Comparison of ENCODE assay signal across 8 cellular contexts in the genomic region with DNA sequence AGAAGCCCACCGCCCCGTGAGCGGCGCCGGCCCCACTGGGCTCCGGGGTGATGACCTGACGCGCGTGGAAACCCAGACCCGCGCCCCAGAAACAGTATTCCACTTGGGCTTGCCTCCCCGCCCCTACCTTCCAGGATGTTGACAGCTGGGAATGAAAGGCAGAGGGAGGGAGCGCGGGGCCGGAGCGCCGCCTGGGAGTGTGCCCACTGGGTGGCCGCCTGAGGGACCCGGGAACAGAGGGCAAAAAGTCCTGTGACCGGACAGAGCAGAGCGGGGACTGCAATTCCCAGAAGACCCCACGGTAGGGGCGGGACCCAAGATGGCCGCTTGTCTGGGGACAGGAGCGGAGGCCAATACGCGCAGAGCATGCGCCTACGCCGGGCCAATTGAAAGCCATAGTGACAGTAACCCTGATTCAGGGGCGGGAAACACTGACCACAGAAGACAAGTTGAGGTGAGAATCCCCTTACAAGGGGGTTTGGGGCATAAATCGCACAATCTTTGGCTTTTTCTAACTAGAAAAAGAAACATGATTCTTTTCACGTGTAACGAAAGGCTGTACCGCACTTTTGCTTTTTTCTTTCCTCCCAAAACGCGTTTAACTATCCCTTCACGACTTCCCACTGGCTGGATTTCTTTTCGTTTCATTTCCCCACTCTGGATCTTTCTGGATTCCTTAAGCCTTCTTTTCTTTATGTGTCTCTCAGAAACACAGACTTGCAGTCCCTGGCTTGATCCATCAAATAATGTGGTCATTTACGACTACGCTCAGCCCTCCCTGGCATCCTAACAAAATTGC. TPM values are rescaled to one million over a fixed set of nuclear protein-coding genes. Genes with fewer than 3 reads are reported as not detected.
A peak's percentile ranks its signal among the peaks of the same experiment; 100 is the strongest.
DNase-seq lines count a peak whose midpoint lies in the region; ATAC-seq and TF ChIP-seq lines count a peak whose summit lies in the region.

A gene (minus strand): TSS at position 279 of the 799 bp plus-strand sequence.

- H3K27me3 Mint-ChIP-seq in activated naive CD8-positive, alpha-beta T cell: peaks cover 1% of the 10 kb centered on the region
- peaks cover 3% of the 10 kb centered on the region for H3K27me3 Mint-ChIP-seq in glutamatergic neuron (ENCODE audit: unreplicated experiment)

- peak within 1 kb of the TSS; percentile 78 to 84 for H3K4me3 ChIP-seq in testis

- intact Hi-C loops in testis (cut with DNase I; ENCODE audit: low total_unique reads): no loop called here

- no peaks in the 10 kb centered on the region for H3K36me3 Mint-ChIP-seq in activated naive CD8-positive, alpha-beta T cell
- H3K36me3 Mint-ChIP-seq in glutamatergic neuron (ENCODE audit: unreplicated experiment): no peaks in the 10 kb centered on the region

- H3K27ac ChIP-seq in testis: peak within 1 kb of the TSS; percentile 78 to 90

- no peak for TF ChIP-seq CTCF in glutamatergic neuron (IDR thresholded peaks at IDR 0.05; ENCODE audit: partially characterized antibody, unreplicated experiment)
- no peak for TF ChIP-seq CTCF in omental fat pad (IDR thresholded peaks at IDR 0.05)
- TF ChIP-seq CTCF in testis (IDR thresholded peaks at IDR 0.05): no peak

- DNase-seq in NCI-H1048 (lab: John Stamatoyannopoulos, UW) (peak; percentile 81), SKM-1 treated with dmso at 0.1 percent for 144 hours (lab: John Stamatoyannopoulos, UW; ENCODE audit: unreplicated experiment) (peak; percentile 87), glutamatergic neuron (peak; percentile 97), omental fat pad (ENCODE audit: low spot score) (peak; percentile 67), testis (peak; percentile 98)

- ATAC-seq in HG02588 (IDR thresholded peaks at IDR 0.05; ENCODE audit: unreplicated experiment): peak; percentile 91
- ATAC-seq in omental fat pad (ENCODE audit: low FRiP score): peak; percentile 100

- no peaks in the 10 kb centered on the region for H3K9me3 Mint-ChIP-seq in activated naive CD8-positive, alpha-beta T cell (ENCODE audit: low read depth)
- H3K9me3 Mint-ChIP-seq in glutamatergic neuron (ENCODE audit: unreplicated experiment): no peaks in the 10 kb centered on the region

- peak within 1 kb of the TSS; percentile 92 for H3K4me3 Mint-ChIP-seq in activated naive CD8-positive, alpha-beta T cell
- H3K4me3 Mint-ChIP-seq in glutamatergic neuron (ENCODE audit: unreplicated experiment): peak within 1 kb of the TSS; percentile 84

- H3K4me1 Mint-ChIP-seq in activated naive CD8-positive, alpha-beta T cell (ENCODE audit: low read depth): peaks cover 19% of the 10 kb centered on the region
- peaks cover 15% of the 10 kb centered on the region for H3K4me1 Mint-ChIP-seq in glutamatergic neuron (ENCODE audit: low read depth, unreplicated experiment)

- WGBS in testis, 2 donors: 0 to 1% methylated on average over 33 to 41 of the region's 41 CpGs

- no peaks in the 10 kb centered on the region for H3K36me3 ChIP-seq in testis (ENCODE audit: low read depth, missing control alignments)

- H3K27me3 ChIP-seq in testis: no peaks in the 10 kb centered on the region

- peak within 1 kb of the TSS; percentile 93 for H3K27ac Mint-ChIP-seq in activated naive CD8-positive, alpha-beta T cell
- peak within 1 kb of the TSS; percentile 79 for H3K27ac Mint-ChIP-seq in glutamatergic neuron (ENCODE audit: unreplicated experiment)

- TF ChIP-seq POLR2A in GM10847 (IDR thresholded peaks at IDR 0.05; ENCODE audit: extremely low read depth, insufficient read length) (peak; percentile 24), testis (IDR thresholded peaks at IDR 0.05) (no peak)

- H3K9me3 ChIP-seq in testis: no peaks in the 10 kb centered on the region

- H3K4me1 ChIP-seq in testis: peaks cover 27% of the 10 kb centered on the region

RNA-seq across cellular contexts. Expression of the gene that starts here (rescaled TPM):
- total RNA-seq in glutamatergic neuron (ENCODE audit: unreplicated experiment): 15.2 TPM
- 10 to 100 TPM in 1 of 4 donors, 1 to 10 TPM in 3; 3.2 to 10.9 (median 6.4) TPM for total RNA-seq in omental fat pad
- 10 to 100 TPM; 15.5 to 29.6 TPM for total RNA-seq in testis
- polyA plus RNA-seq in testis (ENCODE audit: insufficient read depth, low read depth, low replicate concordance): 10.1 TPM

Comparison
In these comparisons a context has a peak if more than half of its experiments do, and no peak if none do; other contexts are left out.
1. Peak in every context shown above with its lines: DNase-seq, ATAC-seq, H3K4me3 ChIP-seq and H3K27ac ChIP-seq.